ENCODE assay signal across 1 cellular context in genomic region chr3:14124615-14125192, GRCh38.
A peak's percentile ranks its signal among the peaks of the same experiment; 100 is the strongest.
TF ChIP-seq lines count a peak whose summit lies in the region.

CHCHD4 (minus strand) TSS chr3:14124870; CDS start chr3:14124676, 194 bp downstream.
TMEM43 (plus strand) TSS chr3:14125052; CDS start chr3:14125194, 142 bp downstream.

TF ChIP-seq in K562, 482 proteins besides CTCF, POLR2A, EP300 and RAD21 (continued from another document and continues in another):
- no peak for TF ChIP-seq FOXO4 (CRISPR knock-in tag; IDR thresholded peaks at IDR 0.05)
- no peak for TF ChIP-seq ARHGAP35 (IDR thresholded peaks at IDR 0.05; ENCODE audit: partially characterized antibody)
- no peak for TF ChIP-seq ZNF324 (CRISPR knock-in tag; IDR thresholded peaks at IDR 0.05)
- no peak for TF ChIP-seq SLC30A9 (CRISPR knock-in tag; IDR thresholded peaks at IDR 0.05)
- no peak for TF ChIP-seq TAF9B (IDR thresholded peaks at IDR 0.05; ENCODE audit: partially characterized antibody)
- no peak for TF ChIP-seq CSDE1 (IDR thresholded peaks at IDR 0.05)
- TF ChIP-seq HIVEP1 (CRISPR knock-in tag; IDR thresholded peaks at IDR 0.05): no peak
- TF ChIP-seq TRIM28 (IDR thresholded peaks at IDR 0.05): peak; percentile 93; the same call in 1 of the 2 replicates
- TF ChIP-seq NKRF (IDR thresholded peaks at IDR 0.05; ENCODE audit: borderline replicate concordance): no peak
- TF ChIP-seq MLLT1 (IDR thresholded peaks at IDR 0.05): no peak
- TF ChIP-seq PRDM10 (IDR thresholded peaks at IDR 0.05; ENCODE audit: partially characterized antibody): no peak
- no peak for TF ChIP-seq HMG20B (CRISPR knock-in tag; IDR thresholded peaks at IDR 0.05)
- no peak for TF ChIP-seq MIER1 (IDR thresholded peaks at IDR 0.05; ENCODE audit: low read depth)
- TF ChIP-seq SREBF1 (IDR thresholded peaks at IDR 0.05; ENCODE audit: borderline replicate concordance, low read depth, low read length): peak; percentile 17; the same call in 1 of the 2 replicates
- no peak for TF ChIP-seq BMI1 (IDR thresholded peaks at IDR 0.05; ENCODE audit: low read length)
- no peak for TF ChIP-seq PCBP2 (IDR thresholded peaks at IDR 0.05; ENCODE audit: low read depth, low read length, poor library complexity, severe bottlenecking)
- no peak for TF ChIP-seq ZNF518B (CRISPR knock-in tag; IDR thresholded peaks at IDR 0.05)
- 0 out of 2 replicates have a peak, but pooled peaks have one; percentile 39 for TF ChIP-seq ZNF134 (CRISPR knock-in tag; conservative IDR thresholded peaks at IDR 0.05)
- TF ChIP-seq EHMT2 (IDR thresholded peaks at IDR 0.05): no peak
- TF ChIP-seq JUN (IDR thresholded peaks at IDR 0.05; ENCODE audit: borderline replicate concordance, low read depth, low read length): peak; percentile 56; the same call in 1 of the 2 replicates
- TF ChIP-seq JUN (CRISPR knock-in tag; IDR thresholded peaks at IDR 0.05; ENCODE audit: borderline replicate concordance): no peak
- TF ChIP-seq AFF4 (CRISPR knock-in tag; IDR thresholded peaks at IDR 0.05): peak; percentile 76; the same call in 1 of the 2 replicates
- TF ChIP-seq ZNF408 (CRISPR knock-in tag; IDR thresholded peaks at IDR 0.05; ENCODE audit: low read depth): no peak
- no peak for TF ChIP-seq ZNF184 (CRISPR knock-in tag; IDR thresholded peaks at IDR 0.05)
- no peak for TF ChIP-seq ZNF224 (CRISPR knock-in tag; IDR thresholded peaks at IDR 0.05)
- no peak for TF ChIP-seq TEAD2 (tag; IDR thresholded peaks at IDR 0.05)
- TF ChIP-seq TOE1 (IDR thresholded peaks at IDR 0.05; ENCODE audit: borderline replicate concordance): no peak
- TF ChIP-seq TOE1 (CRISPR knock-in tag; IDR thresholded peaks at IDR 0.05; ENCODE audit: borderline replicate concordance, low read depth): 0 out of 2 replicates have a peak, but pooled peaks have one; percentile 58
- TF ChIP-seq ZBTB5 (IDR thresholded peaks at IDR 0.05): no peak
- 0 out of 2 replicates have a peak, but pooled peaks have one; percentile 56 for TF ChIP-seq CBX1 (IDR thresholded peaks at IDR 0.05; ENCODE audit: low read depth)
- no peak for TF ChIP-seq EP400 (IDR thresholded peaks at IDR 0.05)
- no peak for TF ChIP-seq SRSF1 (IDR thresholded peaks at IDR 0.05; ENCODE audit: low read depth, low read length)
- TF ChIP-seq XRCC3 (IDR thresholded peaks at IDR 0.05): no peak
- TF ChIP-seq ELK1 (CRISPR knock-in tag; IDR thresholded peaks at IDR 0.05): no peak
- TF ChIP-seq HDAC6 (IDR thresholded peaks at IDR 0.05; ENCODE audit: low read depth, low read length): no peak
- peak; percentile 58 for TF ChIP-seq FIP1L1 (IDR thresholded peaks at IDR 0.05; ENCODE audit: low read depth, low read length, poor library complexity, severe bottlenecking)
- no peak; the same call in 1 of the 2 replicates for TF ChIP-seq ETV5 (CRISPR knock-in tag; IDR thresholded peaks at IDR 0.05; ENCODE audit: low read depth)
- peak; percentile 91; the same call in 1 of the 2 replicates for TF ChIP-seq ZNF644 (tag; IDR thresholded peaks at IDR 0.05; ENCODE audit: low read depth)
- no peak for TF ChIP-seq TCF15 (CRISPR knock-in tag; IDR thresholded peaks at IDR 0.05)
- TF ChIP-seq ZNF436 (CRISPR knock-in tag; IDR thresholded peaks at IDR 0.05): no peak
- no peak; a peak in 2 of 4 replicates for TF ChIP-seq TRIM24 (IDR thresholded peaks at IDR 0.05)
